ENCODE assay signal across 8 cellular contexts in genomic region chr4:154982187-154983047, GRCh38.
DNase-seq lines count a peak whose midpoint lies in the region; ATAC-seq and TF ChIP-seq lines count a peak whose summit lies in the region.

No MANE protein-coding gene starts in this region.

- in situ Hi-C loops in Panc1 (cut with HindIII; ENCODE audit: low pct_unique_long_range_greater_than_20kb, low sequenced_read_pairs) = no loop called here

- no peaks in the 10 kb centered on the region for H3K36me3 Mint-ChIP-seq in CD4-positive, alpha-beta T cell (ENCODE audit: low read depth)

- H3K27ac Mint-ChIP-seq in CD4-positive, alpha-beta T cell = no peak overlapping the region

- POLR2A ChIA-PET in CD4-positive, alpha-beta T cell (lab: Charles Lee) = no interaction called here
- POLR2A ChIA-PET in Panc1 (lab: Charles Lee) = no interaction called here

- H3K9me3 ChIP-seq in CD4-positive, alpha-beta T cell (ENCODE audit: control insufficient read depth, low read length) = no peaks in the 10 kb centered on the region
- no peaks in the 10 kb centered on the region for H3K9me3 ChIP-seq in Panc1 (ENCODE audit: control insufficient read depth, insufficient read depth, low read depth, low read length)

- CTCF ChIA-PET in CD4-positive, alpha-beta T cell (lab: Charles Lee) = no interaction called here
- CTCF ChIA-PET in Panc1 (lab: Charles Lee) = no interaction called here

- no peak overlapping the region for H3K27ac ChIP-seq in CD4-positive, alpha-beta T cell (ENCODE audit: low read depth, low read length)
- no peak overlapping the region for H3K27ac ChIP-seq in Panc1 (ENCODE audit: low read length)

- no peaks in the 10 kb centered on the region for H3K9me3 Mint-ChIP-seq in CD4-positive, alpha-beta T cell

- peak; percentile 27 for TF ChIP-seq CTCF in CD4-positive, alpha-beta T cell (IDR thresholded peaks at IDR 0.05)
- peak; percentile 65 for TF ChIP-seq CTCF in Panc1 (IDR thresholded peaks at IDR 0.05)

- no peaks in the 10 kb centered on the region for H3K27me3 Mint-ChIP-seq in CD4-positive, alpha-beta T cell

- H3K4me3 ChIP-seq in Panc1 (ENCODE audit: low read depth in 2 of 2, low read length in 2 of 2) = no peak overlapping the region

- no peaks in the 10 kb centered on the region for H3K36me3 ChIP-seq in Panc1 (ENCODE audit: control insufficient read depth, insufficient read depth, low read length)

- BruUV-seq in Panc1 (replicated peaks; lab: Mats Ljungman, UMichigan) = no TSS peak

- ATAC-seq in CD4-positive, alpha-beta T cell (ENCODE audit: poor library complexity) = no peak
- ATAC-seq in GM19043 (IDR thresholded peaks at IDR 0.05; ENCODE audit: low read depth, unreplicated experiment) (peak; percentile 68), HG03439 (IDR thresholded peaks at IDR 0.05; ENCODE audit: unreplicated experiment) (peak; percentile 55), Panc1 (no peak; the same call in 1 of the 2 replicates)

- H3K4me1 ChIP-seq in Panc1 (ENCODE audit: control insufficient read depth, insufficient read depth, low read length) = no peaks in the 10 kb centered on the region

- DNase-seq in CD4-positive, alpha-beta T cell = peak in 5 of 10 experiments; percentile 1 to 12 (median 5)
- DNase-seq in Panc1 (ENCODE audit: low read depth, low spot score) = peak; percentile 30
- DNase-seq in astrocyte of the hippocampus (ENCODE audit: low read depth, low spot score) = peak; percentile 82
- peak; percentile 74 for DNase-seq in iPS-NIHi11 (ENCODE audit: low spot score)
- peak in 3 of 4 experiments; percentile 1 to 9 (median 7) for DNase-seq in stimulated activated CD4-positive, alpha-beta T cell treated with anti-CD3 and anti-CD28 coated beads, Interleukin-1b, Interleukin-23, amount 100 ng/mL, for 24 hours (ENCODE audit: low read depth in 4 of 4, low spot score in 1 of 4)
- no peak for DNase-seq in NCI-H446 treated with DMSO at 0.1 percent for 48 hours (lab: John Stamatoyannopoulos, UW)

- H3K4me3 Mint-ChIP-seq in CD4-positive, alpha-beta T cell = no peak overlapping the region

- H3K4me1 Mint-ChIP-seq in CD4-positive, alpha-beta T cell (ENCODE audit: low read depth) = no peaks in the 10 kb centered on the region

- intact Hi-C loops in CD4-positive, alpha-beta T cell (cut with DNase I, micrococcal nuclease) = loop anchor here (5.0 to 10.0 kb wide), 2 partner anchors 430 to 802 kb away; partner anchors contain the start of gene PLRG1 (in 1 of the 2)
- intact Hi-C loops in Panc1 (cut with micrococcal nuclease; ENCODE audit: unreplicated experiment) = no loop called here

- H3K27me3 ChIP-seq in CD4-positive, alpha-beta T cell (ENCODE audit: control insufficient read depth, insufficient read depth, low read length) = no peaks in the 10 kb centered on the region
- H3K27me3 ChIP-seq in Panc1 (ENCODE audit: control insufficient read depth, insufficient read depth, low read length) = no peaks in the 10 kb centered on the region

Comparison
In these comparisons a context has a peak if more than half of its experiments do, and no peak if none do; other contexts are left out.
1. ATAC-seq: peak in GM19043 (single experiment) and HG03439 (single experiment); none in CD4-positive, alpha-beta T cell (single experiment) and Panc1 (single experiment).